Comparison of ENCODE assay signal across 8 cellular contexts in genomic region chr9:75889577-75889976, GRCh38. TPM values are rescaled to one million over a fixed set of nuclear protein-coding genes. Genes with fewer than 3 reads are reported as not detected.
DNase-seq lines count a peak whose midpoint lies in the region; ATAC-seq and TF ChIP-seq lines count a peak whose summit lies in the region.

No MANE protein-coding gene starts in this region.

- CTCF ChIA-PET in SK-N-SH (lab: Yijun Ruan, JAX): no interaction called here

- no peaks in the 10 kb centered on the region for H3F3A ChIP-seq in SK-N-SH (replicated peaks; ENCODE audit: insufficient read depth)

- H2BK12ac ChIP-seq in H9 (ENCODE audit: insufficient read length, low read depth, low read length) (no peak overlapping the region), trophoblast cell (ENCODE audit: low read length) (no peak overlapping the region)

- no peak overlapping the region for H4K12ac ChIP-seq in trophoblast cell (ENCODE audit: low read depth, low read length)

- ATAC-seq in GM19324 (IDR thresholded peaks at IDR 0.05; ENCODE audit: low FRiP score, unreplicated experiment): no peak
- ATAC-seq in GM21825 (IDR thresholded peaks at IDR 0.05; ENCODE audit: unreplicated experiment): no peak

- H2BK5ac ChIP-seq in H9 (ENCODE audit: insufficient read length, low read length) (no peak overlapping the region), trophoblast cell (ENCODE audit: low read depth, low read length, poor library complexity) (no peak overlapping the region)

- no peaks in the 10 kb centered on the region for H3K9me3 Mint-ChIP-seq in H9

- H3K36me3 ChIP-seq in SK-N-SH (replicated peaks in 1 of 2; ENCODE audit: control insufficient read depth in 1 of 2, insufficient read depth in 2 of 2, low read length in 1 of 2) (no peaks in the 10 kb centered on the region), trophoblast cell (ENCODE audit: control insufficient read depth in 1 of 2, insufficient read depth in 2 of 2, low read length in 2 of 2) (no peaks in the 10 kb centered on the region)

- H3K79me1 ChIP-seq in H9 (ENCODE audit: insufficient read depth, low read depth, low read length, poor library complexity, severe bottlenecking) (no peaks in the 10 kb centered on the region), trophoblast cell (ENCODE audit: low read length) (peaks cover 12% of the 10 kb centered on the region)

- peak overlapping the region; percentile 39 for H3K9ac ChIP-seq in H9 (ENCODE audit: extremely low read depth, insufficient read length, low read length)
- H3K9ac ChIP-seq in SK-N-SH: no peak overlapping the region; the same call in 1 of the 2 replicates
- no peak overlapping the region for H3K9ac ChIP-seq in trophoblast cell (ENCODE audit: low read length)

- H2BK120ac ChIP-seq in H9 (ENCODE audit: low read depth, low read length, poor library complexity, severe bottlenecking) (no peak overlapping the region), trophoblast cell (ENCODE audit: insufficient read depth, low read length, poor library complexity) (no peak overlapping the region)

- POLR2A ChIA-PET in SK-N-SH (lab: Yijun Ruan, JAX): no interaction called here

- H3K56ac ChIP-seq in H9 (ENCODE audit: insufficient read length, low read depth, low read length): no peak overlapping the region

- H3K79me2 ChIP-seq in H9 (ENCODE audit: insufficient read depth, low read length) (no peaks in the 10 kb centered on the region; the same call in 1 of the 2 replicates), SK-N-SH (ENCODE audit: insufficient read depth) (no peaks in the 10 kb centered on the region), trophoblast cell (ENCODE audit: control insufficient read depth, insufficient read depth, low read length, poor library complexity) (peaks cover 6% of the 10 kb centered on the region)

- no CpG with 5 or more reads among the region's 7 CpGs for WGBS in H9 (ENCODE audit: extremely low coverage, insufficient read length, low lambda C conversion rate)
- 6% methylated on average over 7 of the region's 7 CpGs for WGBS in SK-N-SH (ENCODE audit: low lambda C conversion rate)
- whole genome bisulfite sequencing in trophoblast cell (ENCODE audit: extremely low coverage, insufficient coverage, insufficient read length): no CpG with 5 or more reads among the region's 7 CpGs

- no peaks in the 10 kb centered on the region for H3K9me3 ChIP-seq in H9 (ENCODE audit: control insufficient read depth, low read depth, low read length)
- H3K9me3 ChIP-seq in SK-N-SH: no peaks in the 10 kb centered on the region
- no peaks in the 10 kb centered on the region for H3K9me3 ChIP-seq in trophoblast cell (ENCODE audit: insufficient read depth, low read depth, low read length)

- H3K9me2 ChIP-seq in SK-N-SH: no peaks in the 10 kb centered on the region

- H4K8ac ChIP-seq in H9 (replicated peaks; ENCODE audit: insufficient read length, low read depth, low read length) (no peak overlapping the region), trophoblast cell (ENCODE audit: low read depth, low read length) (no peak overlapping the region)

- peaks cover 7% of the 10 kb centered on the region; the same call in 1 of the 2 replicates for H3K4me1 ChIP-seq in H9 (ENCODE audit: insufficient read depth, low read length)
- no peaks in the 10 kb centered on the region; a peak in 1 of 4 replicates for H3K4me1 ChIP-seq in SK-N-SH (ENCODE audit: control insufficient read depth in 1 of 2, insufficient read depth in 2 of 2, low read depth in 1 of 2, low read length in 1 of 2)
- peaks cover 0 to 6% of the 10 kb centered on the region in 2 experiments for H3K4me1 ChIP-seq in trophoblast cell (ENCODE audit: control insufficient read depth in 1 of 2, insufficient read depth in 2 of 2, low read length in 2 of 2)

- peaks cover 46% of the 10 kb centered on the region for H3K27me3 Mint-ChIP-seq in H9 (ENCODE audit: low read depth)

- no peak overlapping the region for H2BK15ac ChIP-seq in H9 (ENCODE audit: low read depth, low read length)

- no peaks in the 10 kb centered on the region; a peak in 1 of 7 replicates for H3K36me3 Mint-ChIP-seq in H9 (ENCODE audit: insufficient read depth in 1 of 3, low read depth in 3 of 3)

- H2AFZ ChIP-seq in H9 (ENCODE audit: low read length): peak overlapping the region; percentile 94
- H2AFZ ChIP-seq in SK-N-SH (ENCODE audit: low read depth): peak overlapping the region; percentile 96
- H2AFZ ChIP-seq in trophoblast cell (ENCODE audit: insufficient read depth, low read length, poor library complexity): no peak overlapping the region

- H3K27me3 ChIP-seq in H9 (ENCODE audit: insufficient read depth, low read length) (no peaks in the 10 kb centered on the region; the same call in 1 of the 2 replicates), SK-N-SH (ENCODE audit: insufficient read depth) (peaks cover 37% of the 10 kb centered on the region), trophoblast cell (ENCODE audit: insufficient read depth, low read length) (no peaks in the 10 kb centered on the region)

- TF ChIP-seq RAD21 in SK-N-SH (IDR thresholded peaks at IDR 0.05; ENCODE audit: low read length): no peak

- no peak overlapping the region for H4K5ac ChIP-seq in H9 (ENCODE audit: insufficient read length, low read depth, low read length)

- no peak for DNase-seq in H9
- no peak for DNase-seq in SK-N-SH
- DNase-seq in fibroblast of pulmonary artery (ENCODE audit: low read depth): no peak
- no peak for DNase-seq in trophoblast cell
- no peak for DNase-seq in NCI-H446 treated with DMSO at 0.1 percent for 48 hours (lab: John Stamatoyannopoulos, UW)
- DNase-seq in effector CD8-positive, alpha-beta T cell (lab: John Stamatoyannopoulos, UW): no peak

- H3K4ac ChIP-seq in H9 (ENCODE audit: low read depth, low read length): no peak overlapping the region
- no peak overlapping the region for H3K4ac ChIP-seq in trophoblast cell (ENCODE audit: low read depth, low read length)

- peaks cover 26 to 29% of the 10 kb centered on the region in 2 experiments for H3K4me1 Mint-ChIP-seq in H9

- H2AK5ac ChIP-seq in H9 (ENCODE audit: insufficient read length, low read length) (no peak overlapping the region), trophoblast cell (ENCODE audit: low read length) (no peak overlapping the region)

- H3K27ac ChIP-seq in H9 (ENCODE audit: insufficient read length, low read depth, low read length): no peak overlapping the region
- H3K27ac ChIP-seq in SK-N-SH (ENCODE audit: low read depth in 2 of 2, low read length in 1 of 2): no peak overlapping the region
- H3K27ac ChIP-seq in trophoblast cell (ENCODE audit: low read depth, low read length): no peak overlapping the region

- no peak overlapping the region for H4K91ac ChIP-seq in H9 (ENCODE audit: insufficient read length, low read depth, low read length)
- H4K91ac ChIP-seq in trophoblast cell (ENCODE audit: low read depth, low read length): no peak overlapping the region

- H3K4me3 ChIP-seq in SK-N-SH (ENCODE audit: low read depth in 2 of 2, low read length in 1 of 2): peak overlapping the region; percentile 54 to 85; a peak in 3 of 4 replicates
- peak overlapping the region; percentile 72 for H3K4me3 ChIP-seq in fibroblast of pulmonary artery (replicated peaks; ENCODE audit: low read depth, low read length)
- no peak overlapping the region for H3K4me3 ChIP-seq in trophoblast cell (ENCODE audit: low read depth, low read length)

- no peak overlapping the region for H3K18ac ChIP-seq in H9 (ENCODE audit: insufficient read length, low read depth, low read length)
- H3K18ac ChIP-seq in trophoblast cell (ENCODE audit: low read length): no peak overlapping the region

- TF ChIP-seq EP300 in SK-N-SH (IDR thresholded peaks at IDR 0.05; ENCODE audit: borderline replicate concordance in 1 of 2, low read depth in 1 of 2, low read length in 1 of 2): no peak

- H3K27ac Mint-ChIP-seq in H9: no peak overlapping the region

- H4K20me1 ChIP-seq in H9 (ENCODE audit: control insufficient read depth, insufficient read depth, insufficient read length) (no peaks in the 10 kb centered on the region), SK-N-SH (ENCODE audit: insufficient read depth) (no peaks in the 10 kb centered on the region)

- H3K14ac ChIP-seq in H9 (ENCODE audit: insufficient read depth, low read length) (no peak overlapping the region), trophoblast cell (ENCODE audit: low read length) (no peak overlapping the region)

- H3K4me2 ChIP-seq in H9 (ENCODE audit: insufficient read depth, insufficient read length, low read length): peak overlapping the region; percentile 99
- peak overlapping the region; percentile 99 for H3K4me2 ChIP-seq in SK-N-SH
- peak overlapping the region; percentile 95 for H3K4me2 ChIP-seq in trophoblast cell (ENCODE audit: low read length)

- no peak overlapping the region for H3T11ph ChIP-seq in H9 (ENCODE audit: low read length)

- peaks cover 26% of the 10 kb centered on the region for H3K23me2 ChIP-seq in H9 (ENCODE audit: insufficient read length, low read depth, low read length, poor library complexity, severe bottlenecking)

- peak overlapping the region; percentile 80 to 85 for H3K4me3 Mint-ChIP-seq in H9

- H3K23ac ChIP-seq in H9 (ENCODE audit: insufficient read length, low read depth, low read length): no peak overlapping the region
- no peak overlapping the region for H3K23ac ChIP-seq in trophoblast cell (ENCODE audit: low read length)

- H2BK20ac ChIP-seq in H9 (ENCODE audit: low read depth, low read length, poor library complexity, severe bottlenecking): no peak overlapping the region

- TF ChIP-seq CTCF in H9 (conservative IDR thresholded peaks at IDR 0.05) (no peak), SK-N-SH (IDR thresholded peaks at IDR 0.05) (no peak), fibroblast of pulmonary artery (IDR thresholded peaks at IDR 0.05; ENCODE audit: low read length, missing control alignments) (no peak)

TF ChIP-seq in SK-N-SH, 30 proteins besides CTCF, POLR2A, EP300 and RAD21 (continues in another document):
- no peak for TF ChIP-seq YY1 (IDR thresholded peaks at IDR 0.05; ENCODE audit: low read depth)
- TF ChIP-seq, protein P1, sequence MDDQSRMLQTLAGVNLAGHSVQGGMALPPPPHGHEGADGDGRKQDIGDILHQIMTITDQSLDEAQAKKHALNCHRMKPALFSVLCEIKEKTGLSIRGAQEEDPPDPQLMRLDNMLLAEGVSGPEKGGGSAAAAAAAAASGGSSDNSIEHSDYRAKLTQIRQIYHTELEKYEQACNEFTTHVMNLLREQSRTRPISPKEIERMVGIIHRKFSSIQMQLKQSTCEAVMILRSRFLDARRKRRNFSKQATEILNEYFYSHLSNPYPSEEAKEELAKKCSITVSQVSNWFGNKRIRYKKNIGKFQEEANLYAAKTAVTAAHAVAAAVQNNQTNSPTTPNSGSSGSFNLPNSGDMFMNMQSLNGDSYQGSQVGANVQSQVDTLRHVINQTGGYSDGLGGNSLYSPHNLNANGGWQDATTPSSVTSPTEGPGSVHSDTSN (IDR thresholded peaks at IDR 0.05): no peak
- TF ChIP-seq POLR2AphosphoS5 (IDR thresholded peaks at IDR 0.05; ENCODE audit: low read depth, low read length): no peak
- TF ChIP-seq NRF1 (IDR thresholded peaks at IDR 0.05; ENCODE audit: low read depth, low read length): no peak
- no peak for TF ChIP-seq FOSL2 (IDR thresholded peaks at IDR 0.05; ENCODE audit: borderline replicate concordance, low read depth)
- TF ChIP-seq ELF1 (IDR thresholded peaks at IDR 0.05): no peak
- no peak for TF ChIP-seq TCF12 (IDR thresholded peaks at IDR 0.05)

RNA-seq across cellular contexts. Expression of gene PCSK5, which starts 0.9 kb away (rescaled TPM):
- total RNA-seq in H9 (2021): 6.3 and 7.5 TPM in 2 replicates
- polyA plus RNA-seq in SK-N-SH (2012; rRNA removed): 0.03 and 0.08 TPM in 2 replicates
- polyA plus RNA-seq in SK-N-SH (2012; cell fraction: cytosol; rRNA removed): 0.04 and 0.10 TPM in 2 replicates
- 0.07 and 0.19 TPM in 2 replicates for polyA plus RNA-seq in SK-N-SH (2012; cell fraction: nucleus; rRNA removed)
- polyA plus RNA-seq in trophoblast cell (2013): 18.4 and 18.5 TPM in 2 replicates
